27 cellular contexts compared by ENCODE assay signal in the genomic region with DNA sequence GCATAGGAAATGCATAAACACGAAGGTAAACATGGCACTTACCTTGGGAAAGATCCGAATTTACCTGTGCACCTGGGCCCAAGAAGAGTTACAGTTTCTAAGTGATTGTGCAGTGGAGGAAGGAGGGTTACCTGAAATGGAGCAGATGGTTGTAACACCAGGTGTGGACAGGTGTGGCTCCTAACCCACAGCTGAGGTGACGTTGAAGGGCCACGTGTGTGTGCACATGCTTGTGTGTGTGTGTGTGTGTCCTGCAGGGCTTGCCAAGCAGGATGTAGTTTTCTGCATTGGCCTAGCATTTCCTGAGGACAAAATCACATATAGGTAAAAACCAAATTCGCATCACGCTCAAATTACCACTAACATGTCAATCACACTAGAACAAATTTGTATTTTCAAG.
DNase-seq lines count a peak whose midpoint lies in the region; ATAC-seq, FAIRE-seq and TF ChIP-seq lines count a peak whose summit lies in the region.
"Had no signal": no experiment of that assay in that cellular context is flagged by ENCODE, and none has a peak within 500 bp of the region (broad histone marks: within the 10 kb centered on the region; RNA-seq: fewer than 3 reads in every experiment).

No MANE protein-coding gene starts in this region.

- no peaks in the 10 kb centered on the region for H4K20me1 ChIP-seq in H1 (replicated peaks in 1 of 2; ENCODE audit: control insufficient read depth in 1 of 2, insufficient read depth in 2 of 2, low read length in 2 of 2)

- no peaks in the 10 kb centered on the region; a peak in 1 of 7 replicates for H3K4me1 ChIP-seq in H1 (replicated peaks in 1 of 4; ENCODE audit: control insufficient read depth in 3 of 4, insufficient read depth in 4 of 4, low read length in 3 of 4)
- H3K4me1 ChIP-seq in transverse colon, result peaks cover 0 to 35% (median 13%) of the 10 kb centered on the region in 4 donors
- H3K4me1 ChIP-seq in body of pancreas, result no peaks in the 10 kb centered on the region

- H2BK5ac ChIP-seq in H1 (ENCODE audit: low read depth, low read length), result no peak overlapping the region

- no peak overlapping the region for H3K27ac ChIP-seq in H1 (ENCODE audit: low read depth, low read length)
- H3K27ac ChIP-seq in transverse colon, result peak overlapping the region in 2 of 4 donors; percentile 45 to 53
- no peak overlapping the region for H3K27ac ChIP-seq in body of pancreas
- H3K27ac ChIP-seq: 22Rv1, HL-60, PC-9, RWPE1 had no signal

- H4K91ac ChIP-seq in H1 (replicated peaks; ENCODE audit: insufficient read length, low read length), result peak overlapping the region; percentile 18

- 87% methylated on average over 6 of the region's 6 CpGs; no CpG with 5 or more reads in 1 of the 2 experiments for WGBS in H1 (ENCODE audit: extremely low coverage in 1 of 2, insufficient coverage in 1 of 2, insufficient read length in 1 of 2, insufficient replicate concordance in 2 of 2, low coverage in 1 of 2, low lambda C conversion rate in 2 of 2, missing lambda C conversion rate in 1 of 2), 2 experiments
- WGBS in transverse colon (ENCODE audit: low coverage in 1 of 2), 2 donors, result 55% methylated on average over 3 to 6 of the region's 6 CpGs
- WGBS in body of pancreas, 2 donors, result 48 to 63% methylated on average over 6 of the region's 6 CpGs

- no peak overlapping the region for H3K4me3 ChIP-seq in H1 (ENCODE audit: extremely low read depth in 1 of 4, insufficient read depth in 2 of 4, low read depth in 3 of 4, low read length in 4 of 4)
- H3K4me3 ChIP-seq in transverse colon, result no peak overlapping the region
- no peak overlapping the region for H3K4me3 ChIP-seq in body of pancreas
- H3K4me3 ChIP-seq: PC-9 had no signal

- no peak overlapping the region for H2AFZ ChIP-seq in H1 (ENCODE audit: low read length)
- H2AFZ ChIP-seq: PC-9 had no signal

- H2BK15ac ChIP-seq in H1 (ENCODE audit: low read length), result no peak overlapping the region

- no peaks in the 10 kb centered on the region; a peak in 1 of 7 replicates for H3K27me3 ChIP-seq in H1 (replicated peaks in 1 of 4; ENCODE audit: control insufficient read depth in 3 of 4, extremely low read depth in 1 of 4, insufficient read depth in 3 of 4, low read length in 3 of 4)
- H3K27me3 ChIP-seq in transverse colon, result no peaks in the 10 kb centered on the region
- no peaks in the 10 kb centered on the region for H3K27me3 ChIP-seq in body of pancreas
- H3K27me3 ChIP-seq: BE2C had no signal

- no peak for FAIRE-seq in H1 (lab: Jason Lieb, UNC)
- FAIRE-seq: GM12891 had no signal

- TF ChIP-seq RAD21 in H1 (IDR thresholded peaks at IDR 0.05 in 1 of 2, conservative IDR thresholded peaks at IDR 0.05 in 1 of 2; ENCODE audit: low read depth in 2 of 2, low read length in 2 of 2), result no peak

- intact Hi-C loops in transverse colon (cut with DNase I; ENCODE audit: low total_unique reads), result no loop called here
- intact Hi-C loops in body of pancreas (cut with DNase I), result no loop called here

- no peak overlapping the region for H3K18ac ChIP-seq in H1 (ENCODE audit: extremely low read depth, low read length)

- H3K9me3 ChIP-seq in H1 (ENCODE audit: insufficient read depth in 2 of 2, low read depth in 1 of 2, low read length in 1 of 2), result no peaks in the 10 kb centered on the region
- H3K9me3 ChIP-seq in transverse colon, result no peaks in the 10 kb centered on the region
- H3K9me3 ChIP-seq in body of pancreas, result no peaks in the 10 kb centered on the region
- H3K9me3 ChIP-seq: BE2C had no signal

- POLR2A ChIA-PET in H1 (lab: Charles Lee; ENCODE audit: partially characterized antibody), result no interaction called here

- no peak overlapping the region for H3K9ac ChIP-seq in H1 (replicated peaks in 1 of 4; ENCODE audit: extremely low read depth in 1 of 4, low read depth in 3 of 4, low read length in 3 of 4)

- no peak overlapping the region for H3K4ac ChIP-seq in H1 (replicated peaks; ENCODE audit: insufficient read length, low read depth, low read length)

- TF ChIP-seq EP300 in H1 (IDR thresholded peaks at IDR 0.05; ENCODE audit: borderline replicate concordance in 1 of 2, low read depth in 2 of 2, low read length in 2 of 2), result no peak
- TF ChIP-seq EP300 in transverse colon (IDR thresholded peaks at IDR 0.05; ENCODE audit: low read depth), result no peak

- ATAC-seq in body of pancreas, result no peak

- TF ChIP-seq CTCF in H1 (IDR thresholded peaks at IDR 0.05; ENCODE audit: control extremely low read depth in 1 of 3, insufficient read depth in 1 of 3, low read depth in 1 of 3, low read length in 3 of 3), result no peak
- no peak for TF ChIP-seq CTCF in transverse colon (IDR thresholded peaks at IDR 0.05)
- no peak for TF ChIP-seq CTCF in body of pancreas (IDR thresholded peaks at IDR 0.05)

- no peak for TF ChIP-seq POLR2A in H1 (IDR thresholded peaks at IDR 0.05; ENCODE audit: control extremely low read depth in 1 of 2, low read depth in 2 of 2, low read length in 2 of 2)
- TF ChIP-seq POLR2A in transverse colon (IDR thresholded peaks at IDR 0.05), result peak; percentile 15
- TF ChIP-seq POLR2A in body of pancreas (IDR thresholded peaks at IDR 0.05), result no peak

- H3K23me2 ChIP-seq in H1 (ENCODE audit: low read depth, low read length), result no peaks in the 10 kb centered on the region

- no peak overlapping the region for H4K5ac ChIP-seq in H1 (ENCODE audit: insufficient read length, low read depth, low read length)

- no peak overlapping the region for H2BK20ac ChIP-seq in H1 (ENCODE audit: low read length)

- in situ Hi-C loops in transverse colon (cut with MboI; ENCODE audit: low pct_ligation_motif_present in 1 of 4, low pct_unique_long_range_greater_than_20kb in 1 of 4, low sequenced_read_pairs in 3 of 4), result no loop called here

- no peaks in the 10 kb centered on the region for H3K36me3 ChIP-seq in H1 (ENCODE audit: control insufficient read depth in 2 of 4, insufficient read depth in 4 of 4, low read length in 3 of 4)
- no peaks in the 10 kb centered on the region for H3K36me3 ChIP-seq in transverse colon
- no peaks in the 10 kb centered on the region for H3K36me3 ChIP-seq in body of pancreas (replicated peaks in 1 of 2; ENCODE audit: insufficient read depth in 1 of 2, low read depth in 2 of 2)
- H3K36me3 ChIP-seq: BE2C had no signal

- no peak overlapping the region for H2AK5ac ChIP-seq in H1 (ENCODE audit: low read depth, low read length)

- no peak overlapping the region for H4K8ac ChIP-seq in H1 (ENCODE audit: extremely low read depth, insufficient read depth, low read length)

- no peaks in the 10 kb centered on the region for H3K79me2 ChIP-seq in H1 (ENCODE audit: control insufficient read depth in 1 of 2, insufficient read depth in 2 of 2, low read length in 2 of 2)

- CTCF ChIA-PET in H1 (lab: Charles Lee; ENCODE audit: partially characterized antibody), result interaction anchor here (1.2 to 1.6 kb wide), 3 partner anchors 10 to 365 kb away, joined by 3 to 6 read pairs (median 4); no protein-coding TSS in a partner anchor

- no peak overlapping the region for H2BK12ac ChIP-seq in H1 (ENCODE audit: low read depth, low read length)

- H3K79me1 ChIP-seq in H1 (ENCODE audit: low read depth, low read length), result no peaks in the 10 kb centered on the region

- no peak overlapping the region for H3K23ac ChIP-seq in H1 (ENCODE audit: insufficient read length)

- H3K4me2 ChIP-seq in H1 (ENCODE audit: insufficient read depth in 1 of 2, low read depth in 2 of 2, low read length in 2 of 2), result no peak overlapping the region
- H3K4me2 ChIP-seq: PC-9 had no signal

- no peak overlapping the region for H3K56ac ChIP-seq in H1 (replicated peaks; ENCODE audit: insufficient read length, low read depth, low read length)

- DNase-seq in NCI-H146 (lab: John Stamatoyannopoulos, UW) (peak; percentile 55), NCI-H146 treated with DMSO at 0.1 percent for 48 hours (lab: John Stamatoyannopoulos, UW; ENCODE audit: unreplicated experiment) (no peak), NCI-H2029 (lab: John Stamatoyannopoulos, UW) (peak; percentile 69), H1 (ENCODE audit: low read depth in 1 of 2, low spot score in 2 of 2) (no peak), transverse colon (peak; percentile 76), body of pancreas (no peak), islet precursor cell (no peak)
- DNase-seq: BE2C; Calu3; CD8-positive, alpha-beta memory T cell; DMS79 treated with DMSO at 0.1 percent for 48 hours; GF-D8; GOT3; HCEC 1CT; Karpas-422; NCI-H1092; NCI-H1417 treated with DMSO at 0.1 percent for 48 hours; NCI-H187 treated with DMSO at 0.1 percent for 48 hours; NCI-H226; NCI-H510A; NCI-H774; PC-9; SHP77 had no signal

- no peak overlapping the region for H3K14ac ChIP-seq in H1 (ENCODE audit: insufficient read length)

- no peak overlapping the region for H2BK120ac ChIP-seq in H1 (replicated peaks; ENCODE audit: low read depth, low read length)

TF ChIP-seq in H1, 55 proteins besides CTCF, POLR2A, EP300 and RAD21 (continues in another document):
- TF ChIP-seq CTBP2 (IDR thresholded peaks at IDR 0.05; ENCODE audit: borderline replicate concordance, insufficient read depth, insufficient read length, low read length), result no peak
- no peak for TF ChIP-seq SIN3A (conservative IDR thresholded peaks at IDR 0.05 in 1 of 2, IDR thresholded peaks at IDR 0.05 in 1 of 2; ENCODE audit: low read depth in 1 of 2, low read length in 2 of 2)
- TF ChIP-seq RNF2 (IDR thresholded peaks at IDR 0.05; ENCODE audit: borderline replicate concordance, low read depth, low read length, missing control alignments, poor library complexity, severe bottlenecking), result no peak
- no peak for TF ChIP-seq PHF8 (conservative IDR thresholded peaks at IDR 0.05; ENCODE audit: low read depth, low read length)
- no peak for TF ChIP-seq CEBPB (IDR thresholded peaks at IDR 0.05; ENCODE audit: low read depth, low read length)
- TF ChIP-seq, protein P1, sequence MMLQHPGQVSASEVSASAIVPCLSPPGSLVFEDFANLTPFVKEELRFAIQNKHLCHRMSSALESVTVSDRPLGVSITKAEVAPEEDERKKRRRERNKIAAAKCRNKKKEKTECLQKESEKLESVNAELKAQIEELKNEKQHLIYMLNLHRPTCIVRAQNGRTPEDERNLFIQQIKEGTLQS (IDR thresholded peaks at IDR 0.05; ENCODE audit: insufficient read depth, low read depth, low read length), result no peak
- TF ChIP-seq CBX5 (IDR thresholded peaks at IDR 0.05; ENCODE audit: low read depth, low read length), result no peak
- no peak for TF ChIP-seq RXRA (IDR thresholded peaks at IDR 0.05; ENCODE audit: insufficient read depth, low read depth, low read length)
- no peak for TF ChIP-seq POU5F1 (IDR thresholded peaks at IDR 0.05; ENCODE audit: low read depth, low read length)
- TF ChIP-seq TAF1 (IDR thresholded peaks at IDR 0.05; ENCODE audit: low read depth, low read length), result no peak
- no peak for TF ChIP-seq MAFK (IDR thresholded peaks at IDR 0.05; ENCODE audit: low read depth, low read length)
- no peak for TF ChIP-seq CHD2 (IDR thresholded peaks at IDR 0.05; ENCODE audit: low read length)
- no peak for TF ChIP-seq SAP30 (IDR thresholded peaks at IDR 0.05; ENCODE audit: insufficient read depth, insufficient replicate concordance, low read length)
- TF ChIP-seq FOSL1 (IDR thresholded peaks at IDR 0.05; ENCODE audit: insufficient read depth, low read depth, low read length), result no peak

Comparison
In these comparisons a context has a peak if more than half of its experiments do, and no peak if none do; other contexts are left out.
1. DNase-seq: peak in NCI-H146 (single experiment), NCI-H2029 (single experiment) and transverse colon (single experiment); none in NCI-H146 treated with DMSO at 0.1 percent for 48 hours (single experiment), H1 (0 of 2), body of pancreas (0 of 4) and islet precursor cell (single experiment).